ENCODE assay signal across 8 cellular contexts in the genomic region with DNA sequence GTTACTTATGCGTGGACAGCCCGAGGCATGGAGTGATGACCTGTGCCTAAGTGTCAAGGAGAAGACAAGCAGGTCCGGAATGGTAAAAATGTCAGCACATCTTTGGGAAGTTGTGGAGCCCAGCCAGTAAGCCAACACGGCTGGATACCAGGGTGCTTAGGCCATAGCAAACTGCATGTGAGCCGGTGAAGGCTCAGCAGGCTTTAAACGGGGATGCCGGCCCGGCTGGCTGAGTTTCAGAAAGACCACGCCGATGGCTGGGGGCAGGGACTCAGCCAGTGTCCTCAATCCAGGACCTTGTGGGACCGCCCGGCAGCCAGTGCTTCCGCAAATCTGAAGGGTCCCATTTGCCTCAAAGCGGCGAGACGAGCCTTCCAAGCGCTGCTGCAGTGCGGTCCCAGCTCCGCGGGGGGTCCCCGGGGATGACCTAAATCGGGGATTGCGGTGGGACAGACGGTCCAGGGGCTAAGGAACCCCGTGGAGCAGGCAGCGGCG. TPM values are rescaled to one million over a fixed set of nuclear protein-coding genes. Genes with fewer than 3 reads are reported as not detected.
DNase-seq lines count a peak whose midpoint lies in the region; ATAC-seq and TF ChIP-seq lines count a peak whose summit lies in the region.

No MANE protein-coding gene starts in this region.

- peak overlapping the region; percentile 98 for H3K4me2 ChIP-seq in fibroblast of lung (ENCODE audit: extremely low read depth, insufficient read depth, low read length)
- H3K4me2 ChIP-seq in neuronal stem cell (ENCODE audit: insufficient read depth, low read length, poor library complexity, severe bottlenecking) = peak overlapping the region; percentile 79

- H3K4me1 ChIP-seq in fibroblast of lung (ENCODE audit: control insufficient read depth, extremely low read depth, insufficient read depth, low read length) (peaks cover 12% of the 10 kb centered on the region), neuronal stem cell (ENCODE audit: control insufficient read depth in 2 of 2, insufficient read depth in 1 of 2, low read depth in 1 of 2, low read length in 2 of 2) (peaks cover 12 to 14% of the 10 kb centered on the region in 2 donors)

- H3K4me3 ChIP-seq in BJ (ENCODE audit: low read depth, low read length) (peak overlapping the region; percentile 47), fibroblast of lung (replicated peaks in 1 of 4; ENCODE audit: control extremely low read depth in 1 of 4, insufficient read depth in 1 of 4, low read depth in 3 of 4, low read length in 4 of 4) (peak overlapping the region; percentile 27 to 61 (median 48)), neuronal stem cell (ENCODE audit: low read length in 2 of 2) (peak overlapping the region in 1 of 2 donors; percentile 71)

- DNase-seq in BJ (ENCODE audit: low read depth) (no peak), RWPE1 (ENCODE audit: low spot score) (no peak), fibroblast of lung (ENCODE audit: low read depth in 2 of 2) (no peak), neuronal stem cell (ENCODE audit: low spot score) (no peak), HK-2 (ENCODE audit: unreplicated experiment) (no peak), kidney glomerular epithelial cell (lab: John Stamatoyannopoulos, UW) (no peak), NCI-H128 (lab: John Stamatoyannopoulos, UW; ENCODE audit: unreplicated experiment) (no peak)

- TF ChIP-seq CTCF in BJ (IDR thresholded peaks at IDR 0.05; ENCODE audit: insufficient read depth, low read depth, low read length) (no peak), RWPE1 (conservative IDR thresholded peaks at IDR 0.05; ENCODE audit: low read depth) (no peak), fibroblast of lung (conservative IDR thresholded peaks at IDR 0.05 in 1 of 2, IDR thresholded peaks at IDR 0.05 in 1 of 2; ENCODE audit: low read depth in 1 of 2, low read length in 2 of 2) (no peak)

- peak overlapping the region; percentile 41 for H2BK15ac ChIP-seq in neuronal stem cell (ENCODE audit: low read length)

- no peak overlapping the region for H2BK120ac ChIP-seq in neuronal stem cell (ENCODE audit: low read depth, low read length)

- peak overlapping the region; percentile 34 for H3K23ac ChIP-seq in neuronal stem cell (ENCODE audit: low read depth, low read length, poor library complexity)

- ATAC-seq in GM21367 (IDR thresholded peaks at IDR 0.05; ENCODE audit: unreplicated experiment) = no peak

- H3K27me3 ChIP-seq in BJ (ENCODE audit: control insufficient read depth, insufficient read depth, low read length) (no peaks in the 10 kb centered on the region), fibroblast of lung (ENCODE audit: control insufficient read depth, insufficient read depth, low read length) (no peaks in the 10 kb centered on the region), neuronal stem cell (ENCODE audit: control insufficient read depth in 3 of 3, insufficient read depth in 3 of 3, low read depth in 1 of 3, low read length in 3 of 3) (no peaks in the 10 kb centered on the region)

- H4K91ac ChIP-seq in neuronal stem cell (ENCODE audit: low read depth, low read length, poor library complexity) = no peak overlapping the region

- peak overlapping the region; percentile 43 for H3K4ac ChIP-seq in neuronal stem cell (ENCODE audit: low read length)

- H2AK5ac ChIP-seq in neuronal stem cell (ENCODE audit: low read depth, low read length) = peak overlapping the region; percentile 88

- peak overlapping the region; percentile 31 for H2BK5ac ChIP-seq in neuronal stem cell (ENCODE audit: low read length)

- H3K79me2 ChIP-seq in fibroblast of lung (ENCODE audit: control insufficient read depth, insufficient read depth, low read length) = peaks cover 29% of the 10 kb centered on the region

- WGBS in neuronal stem cell (ENCODE audit: extremely low coverage in 2 of 2, insufficient read length in 2 of 2, insufficient replicate concordance in 1 of 2), 2 donors = no CpG with 5 or more reads among the region's 27 CpGs

- H3K36me3 ChIP-seq in BJ (ENCODE audit: control insufficient read depth, insufficient read depth, low read length) (no peaks in the 10 kb centered on the region), fibroblast of lung (ENCODE audit: control insufficient read depth, insufficient read depth, low read length) (no peaks in the 10 kb centered on the region), neuronal stem cell (replicated peaks in 1 of 2; ENCODE audit: control insufficient read depth in 2 of 2, insufficient read depth in 2 of 2, low read length in 2 of 2) (peaks cover 0 to 5% of the 10 kb centered on the region in 2 donors)

- no peak overlapping the region for H3K14ac ChIP-seq in neuronal stem cell (ENCODE audit: low read length)

- POLR2A ChIA-PET in BJ (lab: Charles Lee) (no interaction called here), RWPE1 (lab: Yijun Ruan, JAX; ENCODE audit: low non-redundant PET) (no interaction called here)

- H3K18ac ChIP-seq in neuronal stem cell (ENCODE audit: low read length) = peak overlapping the region; percentile 98

- H4K8ac ChIP-seq in neuronal stem cell (ENCODE audit: low read depth, low read length) = peak overlapping the region; percentile 72

- H3K9me3 ChIP-seq in fibroblast of lung (ENCODE audit: control insufficient read depth, insufficient read depth, low read depth, low read length) = no peaks in the 10 kb centered on the region
- no peaks in the 10 kb centered on the region for H3K9me3 ChIP-seq in neuronal stem cell (replicated peaks in 1 of 2; ENCODE audit: control insufficient read depth in 2 of 2, insufficient read depth in 1 of 2, low read depth in 1 of 2, low read length in 2 of 2)

- peaks cover 13% of the 10 kb centered on the region for H3K79me1 ChIP-seq in neuronal stem cell (ENCODE audit: low read depth, low read length)

- H4K20me1 ChIP-seq in fibroblast of lung (ENCODE audit: control insufficient read depth, extremely low read depth, insufficient read depth, low read length) = no peaks in the 10 kb centered on the region

- H3K9ac ChIP-seq in fibroblast of lung (ENCODE audit: insufficient read depth, low read length) (no peak overlapping the region), neuronal stem cell (ENCODE audit: low read depth, low read length, poor library complexity) (peak overlapping the region; percentile 88)

- CTCF ChIA-PET in BJ (lab: Yijun Ruan, JAX) = no interaction called here
- CTCF ChIA-PET in RWPE1 (lab: Yijun Ruan, JAX) = interaction anchor here (0.6 kb wide), 1 partner anchor 209 kb away, joined by 3 read pairs; no protein-coding TSS in a partner anchor

- peak overlapping the region; percentile 30 for H2BK12ac ChIP-seq in neuronal stem cell (ENCODE audit: low read length)

- H3K27ac ChIP-seq in RWPE1 = peak overlapping the region; percentile 81
- no peak overlapping the region for H3K27ac ChIP-seq in fibroblast of lung (ENCODE audit: insufficient read depth, low read length)
- no peak overlapping the region for H3K27ac ChIP-seq in neuronal stem cell (replicated peaks; ENCODE audit: low read length)

- H2AFZ ChIP-seq in fibroblast of lung (ENCODE audit: low read length) (peak overlapping the region; percentile 92), neuronal stem cell (ENCODE audit: low read length) (peak overlapping the region; percentile 98)

RNA-seq across cellular contexts. Expression of a gene that starts 0.9 kb away (rescaled TPM):
- polyA plus RNA-seq in BJ (2011; rRNA removed) (11.0 and 14.9 TPM in 2 replicates), fibroblast of lung (14.0 and 16.0 TPM in 2 replicates)
- polyA minus RNA-seq in BJ (2011; rRNA and poly(A)+ RNA removed) = 22.9 and 25.5 TPM in 2 replicates
- total RNA-seq in fibroblast of lung = 7.7 and 10.6 TPM in 2 replicates
- 13.1 and 13.6 TPM in 2 replicates for polyA plus RNA-seq in fibroblast of lung (2012)
- polyA minus RNA-seq in fibroblast of lung (ENCODE audit: low replicate concordance) = 56.9 and 135 TPM in 2 replicates
- 18.3 TPM for polyA plus RNA-seq in neuronal stem cell (2013, experiment 1 of 2)
- polyA plus RNA-seq in neuronal stem cell (2013, experiment 2 of 2) = 17.8 TPM
